In the genomic region with DNA sequence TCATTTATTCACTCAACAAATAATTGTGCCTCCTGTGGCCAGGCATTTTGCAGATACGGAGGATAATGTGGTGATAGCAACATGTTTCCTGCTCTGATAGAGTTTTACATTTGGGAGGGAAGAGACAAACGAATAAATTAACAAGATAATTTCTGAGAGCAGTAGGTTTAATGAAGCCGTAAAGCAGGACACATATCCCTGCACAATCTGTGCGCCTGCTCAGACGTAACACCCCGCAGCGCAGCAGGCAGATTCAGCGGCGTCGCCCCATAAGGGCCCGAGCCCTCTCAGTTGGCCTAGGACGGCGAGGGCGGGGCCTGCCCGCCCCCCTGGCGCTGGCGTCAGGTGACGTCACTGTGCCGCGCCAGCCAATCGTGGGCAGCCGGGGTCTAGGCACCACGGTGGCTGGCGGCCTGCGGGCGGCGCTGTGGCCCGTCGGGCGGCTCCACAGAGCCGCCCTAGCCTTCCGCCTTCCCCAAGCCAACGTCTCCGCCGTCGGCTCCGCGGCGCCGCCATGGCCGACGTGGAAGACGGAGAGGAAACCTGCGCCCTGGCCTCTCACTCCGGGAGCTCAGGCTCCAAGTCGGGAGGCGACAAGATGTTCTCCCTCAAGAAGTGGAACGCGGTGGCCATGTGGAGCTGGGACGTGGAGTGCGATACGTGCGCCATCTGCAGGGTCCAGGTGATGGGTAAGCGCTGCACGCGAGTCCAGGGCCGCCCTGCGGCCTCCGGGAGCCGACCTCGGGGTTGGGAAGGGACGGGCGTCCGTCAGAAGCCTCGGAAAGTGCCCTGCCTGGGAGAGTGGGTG, we compare ENCODE assay signal across 8 cellular contexts. TPM values are rescaled to one million over a fixed set of nuclear protein-coding genes. Genes with fewer than 3 reads are reported as not detected.
A peak's percentile ranks its signal among the peaks of the same experiment; 100 is the strongest.
DNase-seq lines count a peak whose midpoint lies in the region; ATAC-seq and TF ChIP-seq lines count a peak whose summit lies in the region.

Gene RNF7, plus strand, starts transcription at position 471 of the 808 bp plus-strand sequence. Its CDS starts 44 bp downstream, at position 515.

- peak within 1 kb of the TSS; percentile 95 to 100 (median 100) for H3K4me3 ChIP-seq in fibroblast of lung (replicated peaks in 1 of 4; ENCODE audit: control extremely low read depth in 1 of 4, insufficient read depth in 1 of 4, low read depth in 3 of 4, low read length in 4 of 4)

- DNase-seq in ELF-1 (ENCODE audit: low read depth, low spot score) (peak; percentile 98), GOT3 (lab: John Stamatoyannopoulos, UW) (peak; percentile 93), RPMI8226 (peak; percentile 98), fibroblast of lung (ENCODE audit: low read depth in 2 of 2) (peak; percentile 91 to 96)
- peak; percentile 92 to 98 for DNase-seq in activated T-helper 1 cell treated with anti-CD3 and anti-CD28 coated beads, Interleukin-2, amount 50 U/mL, for 16 hours (ENCODE audit: low read depth in 1 of 2, low spot score in 1 of 2)
- DNase-seq in naive thymus-derived CD8-positive, alpha-beta T cell: peak; percentile 91 to 98 (median 97)
- peak; percentile 94 to 98 (median 96) for DNase-seq in stimulated activated naive CD4-positive, alpha-beta T cell (lab: John Stamatoyannopoulos, UW)

- peak within 1 kb of the TSS; percentile 96 to 100 (median 98) for H3K4me3 Mint-ChIP-seq in naive thymus-derived CD8-positive, alpha-beta T cell

- H3K79me2 ChIP-seq in fibroblast of lung (ENCODE audit: control insufficient read depth, insufficient read depth, low read length): peaks cover 47% of the 10 kb centered on the region

- H3K4me1 ChIP-seq in fibroblast of lung (ENCODE audit: control insufficient read depth, extremely low read depth, insufficient read depth, low read length): peaks cover 2% of the 10 kb centered on the region

- peak within 1 kb of the TSS; percentile 99 for H2AFZ ChIP-seq in fibroblast of lung (ENCODE audit: low read length)

- peak within 1 kb of the TSS; percentile 95 for H3K4me2 ChIP-seq in fibroblast of lung (ENCODE audit: extremely low read depth, insufficient read depth, low read length)

- no peaks in the 10 kb centered on the region for H3K36me3 ChIP-seq in fibroblast of lung (ENCODE audit: control insufficient read depth, insufficient read depth, low read length)

- peaks cover 0 to 18% (median 2%) of the 10 kb centered on the region in 3 donors for H3K36me3 Mint-ChIP-seq in naive thymus-derived CD8-positive, alpha-beta T cell

- H3K9me3 ChIP-seq in fibroblast of lung (ENCODE audit: control insufficient read depth, insufficient read depth, low read depth, low read length): no peaks in the 10 kb centered on the region

- ATAC-seq in naive thymus-derived CD8-positive, alpha-beta T cell: peak; percentile 89 to 91

- H3K27ac Mint-ChIP-seq in naive thymus-derived CD8-positive, alpha-beta T cell: peak within 1 kb of the TSS; percentile 97 to 100 (median 99)

- no peaks in the 10 kb centered on the region for H3K9me3 Mint-ChIP-seq in naive thymus-derived CD8-positive, alpha-beta T cell

- peaks cover 2% of the 10 kb centered on the region for H4K20me1 ChIP-seq in fibroblast of lung (ENCODE audit: control insufficient read depth, extremely low read depth, insufficient read depth, low read length)

- TF ChIP-seq CTCF in LNCAP (IDR thresholded peaks at IDR 0.05): peak; percentile 95
- peak; percentile 39 to 82 for TF ChIP-seq CTCF in fibroblast of lung (conservative IDR thresholded peaks at IDR 0.05 in 1 of 2, IDR thresholded peaks at IDR 0.05 in 1 of 2; ENCODE audit: low read depth in 1 of 2, low read length in 2 of 2)

- H3K27me3 ChIP-seq in fibroblast of lung (ENCODE audit: control insufficient read depth, insufficient read depth, low read length): no peaks in the 10 kb centered on the region

- H3K27ac ChIP-seq in fibroblast of lung (ENCODE audit: insufficient read depth, low read length): peak within 1 kb of the TSS; percentile 98

- POLR2A ChIA-PET in naive thymus-derived CD8-positive, alpha-beta T cell (lab: Charles Lee): interaction anchor here (0.6 to 3.6 kb wide), 17 partner anchors 10 to 709 kb away, joined by 3 to 44 read pairs (median 5); partner anchors contain the start of genes ATP1B3 and PXYLP1

- no peaks in the 10 kb centered on the region for H3K27me3 Mint-ChIP-seq in naive thymus-derived CD8-positive, alpha-beta T cell

- H3K4me1 Mint-ChIP-seq in naive thymus-derived CD8-positive, alpha-beta T cell: peaks cover 8 to 43% (median 37%) of the 10 kb centered on the region in 4 donors

- H3K9ac ChIP-seq in fibroblast of lung (ENCODE audit: insufficient read depth, low read length): peak within 1 kb of the TSS; percentile 95

RNA-seq across cellular contexts. Expression of gene RNF7, which starts in this region (rescaled TPM):
- total RNA-seq in fibroblast of lung: 27.2 and 38.6 TPM in 2 replicates
- polyA plus RNA-seq in fibroblast of lung: 102 and 123 TPM in 2 replicates
- 105 and 126 TPM in 2 replicates for polyA plus RNA-seq in fibroblast of lung (2012)
- 8.2 and 18.6 TPM in 2 replicates for polyA minus RNA-seq in fibroblast of lung (ENCODE audit: low replicate concordance)
- total RNA-seq in naive thymus-derived CD8-positive, alpha-beta T cell: 10 to 100 TPM; 52.5 to 54.5 TPM
- 100 to 1,000 TPM; 114 to 116 (median 115) TPM for polyA plus RNA-seq in naive thymus-derived CD8-positive, alpha-beta T cell

Comparison
In these comparisons a context has a peak if more than half of its experiments do, and no peak if none do; other contexts are left out.
1. Peak in every context shown above with its lines: DNase-seq, ATAC-seq, H3K4me3 ChIP-seq and H3K27ac ChIP-seq.